ENCODE assay signal across 1 cellular context in the genomic region with DNA sequence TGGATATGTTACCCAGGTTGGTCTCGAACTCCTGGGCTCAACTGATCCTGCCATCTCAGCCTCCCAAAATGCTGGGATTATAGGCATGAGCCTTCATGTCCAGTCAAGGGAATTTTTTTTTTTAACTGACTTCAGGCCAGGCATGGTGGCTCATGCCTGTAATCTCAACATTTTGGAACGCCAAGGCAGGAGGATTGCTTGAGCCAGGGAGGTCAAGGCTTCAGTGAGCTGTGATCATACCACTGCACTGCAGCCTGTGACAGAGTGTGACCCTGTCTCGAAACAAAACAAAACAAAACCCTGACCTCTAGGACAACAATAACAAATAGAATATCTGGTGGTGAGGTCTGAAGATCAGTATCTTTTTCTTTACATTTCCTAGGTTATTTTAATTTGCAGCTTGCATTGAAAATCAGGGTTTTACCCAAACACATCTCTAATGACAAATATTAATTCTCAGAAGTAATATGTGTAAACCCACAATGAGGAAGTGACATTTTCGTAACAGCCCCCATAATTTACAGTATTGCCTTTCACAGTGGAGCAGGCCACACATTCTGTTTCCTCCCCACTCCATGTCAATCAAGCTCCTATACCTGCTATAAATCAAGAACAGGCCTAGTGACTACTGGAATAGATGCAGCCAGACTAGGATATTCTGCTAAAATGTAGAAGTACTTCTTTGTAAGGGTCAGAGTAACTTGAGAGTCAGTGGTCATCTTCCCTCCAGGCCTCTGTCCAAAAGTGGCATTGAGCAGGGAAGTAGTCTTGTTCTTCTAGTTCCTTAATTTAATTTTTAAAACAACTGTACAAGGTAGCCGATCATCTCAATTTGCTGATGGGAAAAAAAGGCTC.
TF ChIP-seq lines count a peak whose summit lies in the region.

No MANE protein-coding gene starts in this region.

TF ChIP-seq in SK-N-SH, 30 proteins besides CTCF, POLR2A, EP300 and RAD21 (continued from another document):
- TF ChIP-seq, protein P1, sequence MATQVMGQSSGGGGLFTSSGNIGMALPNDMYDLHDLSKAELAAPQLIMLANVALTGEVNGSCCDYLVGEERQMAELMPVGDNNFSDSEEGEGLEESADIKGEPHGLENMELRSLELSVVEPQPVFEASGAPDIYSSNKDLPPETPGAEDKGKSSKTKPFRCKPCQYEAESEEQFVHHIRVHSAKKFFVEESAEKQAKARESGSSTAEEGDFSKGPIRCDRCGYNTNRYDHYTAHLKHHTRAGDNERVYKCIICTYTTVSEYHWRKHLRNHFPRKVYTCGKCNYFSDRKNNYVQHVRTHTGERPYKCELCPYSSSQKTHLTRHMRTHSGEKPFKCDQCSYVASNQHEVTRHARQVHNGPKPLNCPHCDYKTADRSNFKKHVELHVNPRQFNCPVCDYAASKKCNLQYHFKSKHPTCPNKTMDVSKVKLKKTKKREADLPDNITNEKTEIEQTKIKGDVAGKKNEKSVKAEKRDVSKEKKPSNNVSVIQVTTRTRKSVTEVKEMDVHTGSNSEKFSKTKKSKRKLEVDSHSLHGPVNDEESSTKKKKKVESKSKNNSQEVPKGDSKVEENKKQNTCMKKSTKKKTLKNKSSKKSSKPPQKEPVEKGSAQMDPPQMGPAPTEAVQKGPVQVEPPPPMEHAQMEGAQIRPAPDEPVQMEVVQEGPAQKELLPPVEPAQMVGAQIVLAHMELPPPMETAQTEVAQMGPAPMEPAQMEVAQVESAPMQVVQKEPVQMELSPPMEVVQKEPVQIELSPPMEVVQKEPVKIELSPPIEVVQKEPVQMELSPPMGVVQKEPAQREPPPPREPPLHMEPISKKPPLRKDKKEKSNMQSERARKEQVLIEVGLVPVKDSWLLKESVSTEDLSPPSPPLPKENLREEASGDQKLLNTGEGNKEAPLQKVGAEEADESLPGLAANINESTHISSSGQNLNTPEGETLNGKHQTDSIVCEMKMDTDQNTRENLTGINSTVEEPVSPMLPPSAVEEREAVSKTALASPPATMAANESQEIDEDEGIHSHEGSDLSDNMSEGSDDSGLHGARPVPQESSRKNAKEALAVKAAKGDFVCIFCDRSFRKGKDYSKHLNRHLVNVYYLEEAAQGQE (IDR thresholded peaks at IDR 0.05; ENCODE audit: low read depth, low read length), result no peak
- no peak for TF ChIP-seq CHD2 (IDR thresholded peaks at IDR 0.05; ENCODE audit: low read length, partially characterized antibody)
- TF ChIP-seq, protein P2, sequence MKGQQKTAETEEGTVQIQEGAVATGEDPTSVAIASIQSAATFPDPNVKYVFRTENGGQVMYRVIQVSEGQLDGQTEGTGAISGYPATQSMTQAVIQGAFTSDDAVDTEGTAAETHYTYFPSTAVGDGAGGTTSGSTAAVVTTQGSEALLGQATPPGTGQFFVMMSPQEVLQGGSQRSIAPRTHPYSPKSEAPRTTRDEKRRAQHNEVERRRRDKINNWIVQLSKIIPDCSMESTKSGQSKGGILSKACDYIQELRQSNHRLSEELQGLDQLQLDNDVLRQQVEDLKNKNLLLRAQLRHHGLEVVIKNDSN (IDR thresholded peaks at IDR 0.05; ENCODE audit: borderline replicate concordance, low read depth), result no peak
- no peak for TF ChIP-seq TCF12 (IDR thresholded peaks at IDR 0.05)
- TF ChIP-seq EZH2phosphoT487 (IDR thresholded peaks at IDR 0.05; ENCODE audit: borderline replicate concordance, low read depth), result no peak
- no peak for TF ChIP-seq GATA2 (CRISPR knock-in tag; IDR thresholded peaks at IDR 0.05)
- TF ChIP-seq FOXM1 (IDR thresholded peaks at IDR 0.05; ENCODE audit: low read depth), result no peak
- TF ChIP-seq FOXJ3 (CRISPR knock-in tag; IDR thresholded peaks at IDR 0.05), result no peak
